25 cellular contexts compared by ENCODE assay signal in genomic region chr12:50952510-50952909, GRCh38. TPM values are rescaled to one million over a fixed set of nuclear protein-coding genes. Genes with fewer than 3 reads are reported as not detected.
DNase-seq lines count a peak whose midpoint lies in the region; ATAC-seq, FAIRE-seq and TF ChIP-seq lines count a peak whose summit lies in the region.
"Had no signal": no experiment of that assay in that cellular context is flagged by ENCODE, and none has a peak within 500 bp of the region (broad histone marks: within the 10 kb centered on the region; RNA-seq: fewer than 3 reads in every experiment).

Gene HIGD1C (plus strand): TSS chr12:50952544. CDS start chr12:50953999, 1,455 bp downstream.

- DNase-seq in GM23338 (ENCODE audit: low spot score) (peak; percentile 11), K562 (ENCODE audit: extremely low read depth in 1 of 4, low spot score in 3 of 4) (no peak), neuronal stem cell (ENCODE audit: low spot score) (no peak), type B pancreatic cell (ENCODE audit: extremely low spot score, unreplicated experiment) (peak; percentile 52), ascending aorta (ENCODE audit: low spot score in 2 of 2) (no peak)
- no peak for DNase-seq in activated CD8-positive, alpha-beta memory T cell treated with anti-CD3 and anti-CD28 coated beads, Interleukin-2, amount 50 U/mL, for 48 hours
- DNase-seq: CD4-positive, alpha-beta T cell; CD8-positive, alpha-beta memory T cell; DMS 273 treated with DMSO at 0.1 percent for 48 hours; DMS79; EL; GDM1; GOT3; H9 had no signal

- 0 out of 2 replicates have a peak, but pooled peaks cover 3% of the 10 kb centered on the region for H3F3A ChIP-seq in GM23338 (replicated peaks; ENCODE audit: low read depth)

- no peak for TF ChIP-seq RAD21 in K562 (CRISPR knock-in tag; conservative IDR thresholded peaks at IDR 0.05 in 1 of 2, IDR thresholded peaks at IDR 0.05 in 1 of 2)

- no peak within 1 kb of the TSS for H3K4me3 Mint-ChIP-seq in GM23338
- no peak within 1 kb of the TSS for H3K4me3 Mint-ChIP-seq in type B pancreatic cell
- H3K4me3 Mint-ChIP-seq: CD14-positive monocyte; CD4-positive, alpha-beta T cell; CD8-positive, alpha-beta memory T cell; H9 had no signal

- no peaks in the 10 kb centered on the region for H3K9me2 ChIP-seq in GM23338 (ENCODE audit: insufficient read depth)

- peaks cover 7% of the 10 kb centered on the region for H3K27me3 Mint-ChIP-seq in GM23338 (ENCODE audit: insufficient read depth, low read depth, poor library complexity)
- H3K27me3 Mint-ChIP-seq in type B pancreatic cell = no peaks in the 10 kb centered on the region
- H3K27me3 Mint-ChIP-seq: CD4-positive, alpha-beta T cell; CD8-positive, alpha-beta memory T cell had no signal

- no peak within 1 kb of the TSS for H4K8ac ChIP-seq in neuronal stem cell (ENCODE audit: low read depth, low read length)

- H3K36me3 Mint-ChIP-seq in GM23338 (ENCODE audit: low read depth) (no peaks in the 10 kb centered on the region; the same call in 2 of the 3 replicates), type B pancreatic cell (no peaks in the 10 kb centered on the region)
- H3K36me3 Mint-ChIP-seq: CD8-positive, alpha-beta memory T cell had no signal

- H2BK12ac ChIP-seq in neuronal stem cell (ENCODE audit: low read length) = no peak within 1 kb of the TSS

- H3K27ac ChIP-seq in GM23338 (ENCODE audit: low read depth) (no peak within 1 kb of the TSS), K562 (ENCODE audit: extremely low read depth, low read depth, low read length) (no peak within 1 kb of the TSS), neuronal stem cell (replicated peaks; ENCODE audit: low read length) (no peak within 1 kb of the TSS), ascending aorta (no peak within 1 kb of the TSS)
- H3K27ac ChIP-seq: BLaER1 treated with 17β-estradiol and CSF1 and Interleukin-3, amounts not matched to agents 10 nM and 100 nM had no signal

- H3K23ac ChIP-seq in neuronal stem cell (ENCODE audit: low read depth, low read length, poor library complexity) = no peak within 1 kb of the TSS

- no peaks in the 10 kb centered on the region for H3K79me1 ChIP-seq in neuronal stem cell (ENCODE audit: low read depth, low read length)

- no TSS peak for BruUV-seq in K562 (replicated peaks; lab: Mats Ljungman, UMichigan)

- no peak for TF ChIP-seq CTCF in GM23338 (conservative IDR thresholded peaks at IDR 0.05; ENCODE audit: low read depth in 2 of 2)
- no peak for TF ChIP-seq CTCF in K562 (IDR thresholded peaks at IDR 0.05 in 2 of 3, conservative IDR thresholded peaks at IDR 0.05 in 1 of 3; ENCODE audit: insufficient read depth in 2 of 3, low read depth in 1 of 3, low read length in 3 of 3)
- no peak for TF ChIP-seq CTCF in type B pancreatic cell (conservative IDR thresholded peaks at IDR 0.05)
- TF ChIP-seq CTCF in ascending aorta (IDR thresholded peaks at IDR 0.05) = no peak

- H3K9me3 Mint-ChIP-seq in GM23338 (peaks cover 11% of the 10 kb centered on the region; the same call in 2 of the 3 replicates), type B pancreatic cell (no peaks in the 10 kb centered on the region)
- H3K9me3 Mint-ChIP-seq: CD4-positive, alpha-beta T cell; CD8-positive, alpha-beta memory T cell had no signal

- TF ChIP-seq POLR2A in K562 (conservative IDR thresholded peaks at IDR 0.05) = no peak

- in situ Hi-C loops in K562 (cut with MboI) = no loop called here

- H2AFZ ChIP-seq in GM23338 (no peak within 1 kb of the TSS), K562 (ENCODE audit: low read depth, low read length) (no peak within 1 kb of the TSS), neuronal stem cell (ENCODE audit: low read length) (no peak within 1 kb of the TSS)

- no peak within 1 kb of the TSS for H2BK120ac ChIP-seq in neuronal stem cell (ENCODE audit: low read depth, low read length)

- no peak within 1 kb of the TSS for H3K4ac ChIP-seq in neuronal stem cell (ENCODE audit: low read length)

- H3K4me1 ChIP-seq in GM23338 (ENCODE audit: insufficient read depth) (no peaks in the 10 kb centered on the region), K562 (replicated peaks in 1 of 2; ENCODE audit: control insufficient read depth in 2 of 2, insufficient read depth in 2 of 2, low read length in 2 of 2) (peaks cover 0 to 5% of the 10 kb centered on the region in 2 experiments; a peak in 1 of 5 replicates), neuronal stem cell (ENCODE audit: control insufficient read depth in 2 of 2, insufficient read depth in 1 of 2, low read depth in 1 of 2, low read length in 2 of 2) (no peaks in the 10 kb centered on the region), ascending aorta (no peaks in the 10 kb centered on the region)

- H3K27me3 ChIP-seq in GM23338 (ENCODE audit: insufficient read depth) = no peaks in the 10 kb centered on the region
- no peaks in the 10 kb centered on the region for H3K27me3 ChIP-seq in K562 (ENCODE audit: control insufficient read depth in 2 of 2, insufficient read depth in 2 of 2, low read length in 2 of 2)
- no peaks in the 10 kb centered on the region for H3K27me3 ChIP-seq in neuronal stem cell (ENCODE audit: control insufficient read depth in 3 of 3, insufficient read depth in 3 of 3, low read depth in 1 of 3, low read length in 3 of 3)
- H3K27me3 ChIP-seq in ascending aorta = no peaks in the 10 kb centered on the region
- H3K27me3 ChIP-seq: BE2C; BLaER1 treated with 17β-estradiol and CSF1 and Interleukin-3, amounts not matched to agents 10 nM and 100 nM had no signal

- TF ChIP-seq EP300 in K562 (IDR thresholded peaks at IDR 0.05; ENCODE audit: low read length) = no peak

- 63% methylated on average over 19 of the region's 19 CpGs for WGBS in K562 (ENCODE audit: insufficient coverage, low coverage, missing lambda C conversion rate)
- no CpG with 5 or more reads among the region's 19 CpGs for WGBS in neuronal stem cell (ENCODE audit: extremely low coverage in 2 of 2, insufficient read length in 2 of 2, insufficient replicate concordance in 1 of 2), 2 donors

- no peak within 1 kb of the TSS for H4K91ac ChIP-seq in neuronal stem cell (ENCODE audit: low read depth, low read length, poor library complexity)

- H2BK5ac ChIP-seq in neuronal stem cell (ENCODE audit: low read length) = no peak within 1 kb of the TSS

- H3K36me3 ChIP-seq in GM23338 (ENCODE audit: insufficient read depth) = peaks cover 5% of the 10 kb centered on the region; the same call in 1 of the 2 replicates
- no peaks in the 10 kb centered on the region for H3K36me3 ChIP-seq in K562 (ENCODE audit: control insufficient read depth, insufficient read depth, low read length)
- no peaks in the 10 kb centered on the region for H3K36me3 ChIP-seq in neuronal stem cell (replicated peaks in 1 of 2; ENCODE audit: control insufficient read depth in 2 of 2, insufficient read depth in 2 of 2, low read length in 2 of 2)
- H3K36me3 ChIP-seq in ascending aorta = peaks cover 0 to 4% of the 10 kb centered on the region in 2 donors
- H3K36me3 ChIP-seq: BE2C had no signal

- H3K4me1 Mint-ChIP-seq in GM23338 = peaks cover 3% of the 10 kb centered on the region; the same call in 1 of the 3 replicates
- no peaks in the 10 kb centered on the region for H3K4me1 Mint-ChIP-seq in type B pancreatic cell (ENCODE audit: unreplicated experiment)
- H3K4me1 Mint-ChIP-seq: CD8-positive, alpha-beta memory T cell had no signal

- POLR2A ChIA-PET in K562 (lab: Yijun Ruan, JAX) = no interaction called here

- peak within 1 kb of the TSS; percentile 5 for H3K18ac ChIP-seq in neuronal stem cell (ENCODE audit: low read length)

- no peaks in the 10 kb centered on the region for H3K79me2 ChIP-seq in GM23338 (replicated peaks; ENCODE audit: insufficient read depth)
- H3K79me2 ChIP-seq in K562 (ENCODE audit: control insufficient read depth, insufficient read depth, low read length) = no peaks in the 10 kb centered on the region

- H3K9me1 ChIP-seq in K562 (ENCODE audit: control insufficient read depth, insufficient read depth, low read length) = no peaks in the 10 kb centered on the region

- no peaks in the 10 kb centered on the region for H3K9me3 ChIP-seq in K562 (replicated peaks; ENCODE audit: control insufficient read depth, insufficient read depth, low read depth, low read length)
- H3K9me3 ChIP-seq in neuronal stem cell (replicated peaks in 1 of 2; ENCODE audit: control insufficient read depth in 2 of 2, insufficient read depth in 1 of 2, low read depth in 1 of 2, low read length in 2 of 2) = no peaks in the 10 kb centered on the region
- H3K9me3 ChIP-seq in ascending aorta = no peaks in the 10 kb centered on the region
- H3K9me3 ChIP-seq: BE2C; BLaER1 treated with 17β-estradiol and CSF1 and Interleukin-3, amounts not matched to agents 10 nM and 100 nM had no signal

- intact Hi-C loops in K562 (cut with micrococcal nuclease) (no loop called here), ascending aorta (cut with DNase I) (no loop called here)

- peak within 1 kb of the TSS; percentile 9 for H3K14ac ChIP-seq in neuronal stem cell (ENCODE audit: low read length)

- CTCF ChIA-PET in K562 (lab: Yijun Ruan, JAX; ENCODE audit: low intra/inter-chr PET ratio) = no interaction called here

- H3K27ac Mint-ChIP-seq in GM23338 = no peak within 1 kb of the TSS
- H3K27ac Mint-ChIP-seq in type B pancreatic cell = no peak within 1 kb of the TSS
- H3K27ac Mint-ChIP-seq: CD4-positive, alpha-beta T cell; CD8-positive, alpha-beta memory T cell had no signal

- no peak within 1 kb of the TSS for H2BK15ac ChIP-seq in neuronal stem cell (ENCODE audit: low read length)

- peak; percentile 59 for ATAC-seq in GM23338
- no peak for ATAC-seq in K562
- no peak for ATAC-seq in GM21619 (IDR thresholded peaks at IDR 0.05; ENCODE audit: unreplicated experiment)
- ATAC-seq in GM19452 (IDR thresholded peaks at IDR 0.05; ENCODE audit: unreplicated experiment) = no peak
- ATAC-seq: HCT116 had no signal

- H2AK5ac ChIP-seq in neuronal stem cell (ENCODE audit: low read depth, low read length) = no peak within 1 kb of the TSS

- H3K9ac ChIP-seq in K562 (ENCODE audit: insufficient read depth in 1 of 2, low read depth in 2 of 2, low read length in 2 of 2) = no peak within 1 kb of the TSS
- no peak within 1 kb of the TSS for H3K9ac ChIP-seq in neuronal stem cell (ENCODE audit: low read depth, low read length, poor library complexity)
- H3K9ac ChIP-seq: BLaER1 treated with 17β-estradiol and CSF1 and Interleukin-3, amounts not matched to agents 10 nM and 100 nM had no signal

- no peak for FAIRE-seq in K562 (lab: Jason Lieb, UNC)
- FAIRE-seq: D721Med, GM12891, GM18507 had no signal

- H3K4me3 ChIP-seq in GM23338 (no peak within 1 kb of the TSS), K562 (no peak within 1 kb of the TSS), neuronal stem cell (ENCODE audit: low read length in 2 of 2) (no peak within 1 kb of the TSS), ascending aorta (no peak within 1 kb of the TSS)
- H3K4me3 ChIP-seq: BLaER1 treated with 17β-estradiol and CSF1 and Interleukin-3, amounts not matched to agents 10 nM and 100 nM had no signal

- H4K20me1 ChIP-seq in GM23338 (replicated peaks; ENCODE audit: insufficient read depth) (no peaks in the 10 kb centered on the region), K562 (replicated peaks; ENCODE audit: control insufficient read depth, insufficient read depth, low read length) (no peaks in the 10 kb centered on the region)
- H4K20me1 ChIP-seq: BLaER1 treated with 17β-estradiol and CSF1 and Interleukin-3, amounts not matched to agents 10 nM and 100 nM had no signal

- no peak within 1 kb of the TSS for H3K4me2 ChIP-seq in GM23338
- H3K4me2 ChIP-seq in K562 (ENCODE audit: insufficient read depth, low read length) = no peak within 1 kb of the TSS
- H3K4me2 ChIP-seq in neuronal stem cell (ENCODE audit: insufficient read depth, low read length, poor library complexity, severe bottlenecking) = no peak within 1 kb of the TSS
- H3K4me2 ChIP-seq: BLaER1 treated with 17β-estradiol and CSF1 and Interleukin-3, amounts not matched to agents 10 nM and 100 nM had no signal

RNA-seq across cellular contexts. Expression of gene HIGD1C, which starts in this region (rescaled TPM):
- total RNA-seq in GM23338 (2014; rRNA removed; shearing (Covaris generic)) = not detected in 2 replicates
- polyA plus RNA-seq in GM23338 (2016; fragmentation: Nextera tagmentation; extraction: Ambion mirVana) (not detected in 2 replicates), K562 (2011; rRNA removed) (not detected in 2 replicates), K562 (2014; fragmentation: Illumina TruSeq; extraction: Trizol) (not detected in 2 replicates), K562 (2014; fragmentation: Nextera tagmentation; extraction: Ambion mirVana) (not detected), K562 (2014; rRNA removed) (not detected in 2 replicates)
- total RNA-seq in K562 (2011; cell fraction: chromatin; rRNA removed; ENCODE audit: low replicate concordance) = not detected in 2 replicates
- not detected in 2 replicates for total RNA-seq in K562 (2011; cell fraction: nucleolus; rRNA removed)
- total RNA-seq in K562 (2011; cell fraction: nucleoplasm; rRNA removed) = not detected in 2 replicates
- total RNA-seq in K562 (2014; rRNA removed) (not detected in 2 replicates), K562 (2014; rRNA removed; fragmentation: Illumina TruSeq; extraction: Trizol) (not detected in 2 replicates), K562 (2015; rRNA removed; fragmentation: Illumina TruSeq; extraction: Trizol) (not detected in 2 replicates), K562 (2021) (not detected in 2 replicates), type B pancreatic cell (ENCODE audit: low replicate concordance) (not detected in 2 replicates), ascending aorta (not detected)
- not detected in 2 replicates for polyA plus RNA-seq in K562 (2011; cell fraction: cytosol; rRNA removed)
- not detected in 2 replicates for polyA plus RNA-seq in K562 (2011; cell fraction: nucleus; rRNA removed)
- polyA plus RNA-seq in K562 (2012) = not detected in 2 replicates
- polyA minus RNA-seq in K562 (2011; rRNA and poly(A)+ RNA removed) = not detected in 2 replicates
- polyA minus RNA-seq in K562 (2011; cell fraction: cytosol; rRNA and poly(A)+ RNA removed) = not detected in 2 replicates
- polyA minus RNA-seq in K562 (2011; cell fraction: nucleus; rRNA and poly(A)+ RNA removed) = not detected in 2 replicates
- polyA plus RNA-seq in neuronal stem cell (2013, experiment 1 of 2) = not detected
- polyA plus RNA-seq in neuronal stem cell (2013, experiment 2 of 2) = not detected
- total RNA-seq: A172; A673; CD4-positive, alpha-beta T cell; CD8-positive, alpha-beta memory T cell; H9 had no signal
- polyA plus RNA-seq: CD14-positive monocyte; CD8-positive, alpha-beta memory T cell had no signal

Comparison
In these comparisons a context has a peak if more than half of its experiments do, and no peak if none do; other contexts are left out.
1. Peak in DNase-seq and ATAC-seq in GM23338; RNA of the gene not detected or under 1 TPM.
2. Peak in DNase-seq in type B pancreatic cell; RNA of the gene not detected or under 1 TPM.